Comparison of ENCODE assay signal across 25 cellular contexts in the genomic region with DNA sequence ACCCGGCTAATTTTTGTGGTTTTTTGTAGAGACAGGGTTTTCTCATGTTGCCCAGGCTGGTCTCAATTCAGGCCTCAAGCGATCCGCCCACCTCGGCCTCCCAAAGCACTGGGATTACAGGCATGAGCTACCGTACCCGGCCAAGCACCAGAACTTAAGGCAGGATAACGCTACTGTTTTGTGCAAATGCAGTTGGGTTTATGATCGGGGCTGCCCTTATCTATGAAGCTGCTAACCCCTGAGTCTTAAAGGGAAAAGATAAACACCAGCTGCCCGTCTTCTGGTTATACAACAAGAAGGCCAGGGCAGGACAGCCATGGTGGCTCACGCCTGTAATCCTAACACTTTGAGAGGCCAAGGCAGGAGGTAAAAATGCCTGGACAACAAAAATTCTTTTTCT. TPM values are rescaled to one million over a fixed set of nuclear protein-coding genes. Genes with fewer than 3 reads are reported as not detected.
"Had no signal": no experiment of that assay in that cellular context is flagged by ENCODE, and none has a peak within 500 bp of the region (broad histone marks: within the 10 kb centered on the region; RNA-seq: fewer than 3 reads in every experiment).

No MANE protein-coding gene starts in this region.

- H3K9ac ChIP-seq: KMS-11 had no signal

- H3K27me3 ChIP-seq: Peyer's patch, SJCRH30 had no signal

- H3K27ac ChIP-seq: KMS-11, PC-9, Peyer's patch, SJCRH30 had no signal

- FAIRE-seq: HepG2 had no signal

- ATAC-seq: HepG2, Right ventricle myocardium inferior, SK-N-SH treated with all-trans-retinoic acid at 6 μM for 48 hours had no signal

- H2AFZ ChIP-seq: PC-9 had no signal

- DNase-seq: IMR-90, Kasumi-1, MV-4-11, NCI-H1048, NCI-H1105, NCI-H1417, NCI-H1436 treated with DMSO at 0.1 percent for 48 hours, NCI-H1694, NCI-H187 treated with DMSO at 0.1 percent for 48 hours, NCI-H2029 treated with DMSO at 0.1 percent for 48 hours, NCI-H2171 treated with DMSO at 0.1 percent for 48 hours, NCI-H345, NCI-H446 treated with DMSO at 0.1 percent for 48 hours, NCI-H510A treated with DMSO at 0.1 percent for 48 hours, NCI-H526, PC-9, Peyer's patch, SHP77 treated with DMSO at 0.1 percent for 48 hours, SJCRH30 had no signal

- H3K9me3 ChIP-seq: Peyer's patch, SJCRH30 had no signal

- H3K4me1 ChIP-seq: Peyer's patch, SJCRH30 had no signal

- H3K4me2 ChIP-seq: KMS-11, PC-9 had no signal

- H3K4me3 ChIP-seq: PC-9, Peyer's patch, SJCRH30 had no signal

RNA-seq across cellular contexts. Expression of gene TM6SF2, which starts 12.6 kb away (rescaled TPM):
- total RNA-seq: M059J, PC-9, RPMI7951, SJCRH30 had no signal
